ENCODE assay signal across 15 cellular contexts in the genomic region with DNA sequence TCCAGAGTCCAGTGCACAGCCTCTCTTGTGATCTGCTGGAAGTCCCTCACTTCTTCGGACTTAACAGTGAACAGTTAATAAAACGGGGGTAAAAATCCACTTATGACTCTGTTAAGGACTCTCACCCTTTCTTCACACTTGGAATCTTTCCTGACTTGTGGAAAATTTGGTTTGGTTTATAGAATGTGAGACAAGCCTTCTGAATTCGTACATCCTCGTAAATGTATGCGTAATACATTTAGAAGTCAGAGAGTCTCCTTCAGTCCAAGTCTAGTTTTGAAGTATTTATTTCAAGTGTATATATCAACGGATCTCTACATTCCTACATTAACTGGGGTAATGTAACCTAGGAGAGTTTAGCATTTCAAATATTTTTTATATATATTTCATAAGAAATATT.
DNase-seq lines count a peak whose midpoint lies in the region; ATAC-seq and TF ChIP-seq lines count a peak whose summit lies in the region.
"Had no signal": no experiment of that assay in that cellular context is flagged by ENCODE, and none has a peak within 500 bp of the region (broad histone marks: within the 10 kb centered on the region; RNA-seq: fewer than 3 reads in every experiment).

No MANE protein-coding gene starts in this region.

- no peak for TF ChIP-seq EP300 in esophagus muscularis mucosa (IDR thresholded peaks at IDR 0.05)

- H2AFZ ChIP-seq in smooth muscle cell (ENCODE audit: low read depth): peak overlapping the region; percentile 40

- H3K36me3 ChIP-seq in esophagus muscularis mucosa (no peaks in the 10 kb centered on the region), smooth muscle cell (ENCODE audit: low read depth) (no peaks in the 10 kb centered on the region), heart left ventricle (no peaks in the 10 kb centered on the region)

- no peak overlapping the region for H3K4me3 ChIP-seq in esophagus muscularis mucosa
- H3K4me3 ChIP-seq in smooth muscle cell: no peak overlapping the region
- H3K4me3 ChIP-seq in dorsolateral prefrontal cortex: no peak overlapping the region
- H3K4me3 ChIP-seq in heart left ventricle: no peak overlapping the region

- no peak overlapping the region for H3K9ac ChIP-seq in smooth muscle cell (ENCODE audit: low read depth)

- WGBS in esophagus muscularis mucosa: 22% methylated on average over 6 of the region's 6 CpGs
- 76% methylated on average over 6 of the region's 6 CpGs for WGBS in smooth muscle cell (ENCODE audit: low lambda C conversion rate)
- WGBS in heart left ventricle, 4 donors: 86 to 92% (median 90%) methylated on average over 6 of the region's 6 CpGs

- H4K20me1 ChIP-seq in smooth muscle cell (ENCODE audit: low read depth): no peaks in the 10 kb centered on the region

- TF ChIP-seq POLR2A in esophagus muscularis mucosa (IDR thresholded peaks at IDR 0.05; ENCODE audit: low read depth): no peak
- TF ChIP-seq POLR2A in heart left ventricle (IDR thresholded peaks at IDR 0.05): no peak

- H3F3A ChIP-seq in smooth muscle cell (ENCODE audit: low read depth): no peaks in the 10 kb centered on the region

- no peak for TF ChIP-seq CTCF in VCaP (conservative IDR thresholded peaks at IDR 0.05)
- no peak for TF ChIP-seq CTCF in esophagus muscularis mucosa (IDR thresholded peaks at IDR 0.05)
- TF ChIP-seq CTCF in smooth muscle cell (IDR thresholded peaks at IDR 0.05; ENCODE audit: borderline replicate concordance, insufficient read depth, poor library complexity, severe bottlenecking): no peak
- no peak for TF ChIP-seq CTCF in dorsolateral prefrontal cortex (IDR thresholded peaks at IDR 0.05 in 54 of 56, conservative IDR thresholded peaks at IDR 0.05 in 2 of 56; ENCODE audit: low read depth in 1 of 56, partially characterized antibody in 56 of 56)
- no peak for TF ChIP-seq CTCF in heart left ventricle (IDR thresholded peaks at IDR 0.05)

- no peaks in the 10 kb centered on the region for H3K79me2 ChIP-seq in smooth muscle cell (ENCODE audit: low read depth)

- ATAC-seq in heart left ventricle: no peak

- H3K9me3 ChIP-seq in esophagus muscularis mucosa (no peaks in the 10 kb centered on the region), smooth muscle cell (replicated peaks; ENCODE audit: low read depth) (no peaks in the 10 kb centered on the region), heart left ventricle (no peaks in the 10 kb centered on the region)

- H3K27ac ChIP-seq in VCaP (peak overlapping the region; percentile 22; the same call in 1 of the 2 replicates), esophagus muscularis mucosa (replicated peaks in 1 of 4) (peak overlapping the region; percentile 46 to 69 (median 62)), smooth muscle cell (ENCODE audit: low read depth) (no peak overlapping the region), dorsolateral prefrontal cortex (no peak overlapping the region), heart left ventricle (peak overlapping the region in 1 of 12 donors; percentile 31)

- H3K27me3 ChIP-seq in esophagus muscularis mucosa (no peaks in the 10 kb centered on the region), smooth muscle cell (ENCODE audit: low read depth) (no peaks in the 10 kb centered on the region), dorsolateral prefrontal cortex (no peaks in the 10 kb centered on the region), heart left ventricle (peaks cover 0 to 6% (median 0%) of the 10 kb centered on the region in 9 donors)

- intact Hi-C loops in esophagus muscularis mucosa (cut with DNase I): no loop called here
- intact Hi-C loops in dorsolateral prefrontal cortex (cut with DNase I): no loop called here
- intact Hi-C loops in heart left ventricle (cut with DNase I): no loop called here

- no peak overlapping the region for H3K4me2 ChIP-seq in smooth muscle cell

- H3K4me1 ChIP-seq in esophagus muscularis mucosa: peaks cover 0 to 20% (median 13%) of the 10 kb centered on the region in 4 donors
- H3K4me1 ChIP-seq in smooth muscle cell (ENCODE audit: low read depth): no peaks in the 10 kb centered on the region
- H3K4me1 ChIP-seq in heart left ventricle: peaks cover 0 to 11% (median 0%) of the 10 kb centered on the region in 12 donors

- peak; percentile 16 for DNase-seq in EL
- no peak for DNase-seq in esophagus muscularis mucosa (ENCODE audit: extremely low spot score)
- no peak for DNase-seq in smooth muscle cell (lab: John Stamatoyannopoulos, UW; ENCODE audit: unreplicated experiment)
- DNase-seq in dorsolateral prefrontal cortex: no peak
- no peak for DNase-seq in KG1 (lab: John Stamatoyannopoulos, UW)
- DNase-seq in NOMO-1 treated with DMSO at 0.1 percent for 48 hours (lab: John Stamatoyannopoulos, UW; ENCODE audit: unreplicated experiment): no peak
- no peak for DNase-seq in heart left ventricle
- DNase-seq: C1 segment of cervical spinal cord; Calu3; CD4-positive, alpha-beta T cell; DMS 273 treated with DMSO at 0.1 percent for 48 hours; DMS79; GF-D8; H9 had no signal

Comparison
In these comparisons a context has a peak if more than half of its experiments do, and no peak if none do; other contexts are left out.
1. H3K27ac ChIP-seq: peak in VCaP (single experiment) and esophagus muscularis mucosa (4 of 4); none in smooth muscle cell (single experiment) and dorsolateral prefrontal cortex (0 of 59).